Comparison of ENCODE assay signal across 20 cellular contexts in the genomic region with DNA sequence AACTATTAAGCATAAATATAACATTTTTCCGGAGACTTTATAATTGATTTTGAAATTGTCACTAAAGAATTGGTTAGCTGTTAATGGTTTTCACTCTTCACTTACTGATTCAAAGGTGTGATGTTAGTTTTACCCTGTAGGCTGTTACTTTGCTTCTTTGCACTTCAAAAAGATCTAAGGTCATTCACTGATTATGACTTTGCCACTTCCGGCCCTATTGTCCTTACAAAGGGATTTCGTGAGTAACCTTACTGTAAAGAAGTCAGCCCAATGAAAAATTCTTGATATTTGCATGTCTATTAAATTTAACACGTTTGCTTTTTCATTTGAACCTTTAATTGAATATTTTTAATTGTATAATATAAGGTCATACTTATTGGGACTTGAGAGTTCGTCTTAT.
"Had no signal": no experiment of that assay in that cellular context is flagged by ENCODE, and none has a peak within 500 bp of the region (broad histone marks: within the 10 kb centered on the region; RNA-seq: fewer than 3 reads in every experiment).

No MANE protein-coding gene starts in this region.

- H3K27me3 Mint-ChIP-seq: stimulated activated naive CD8-positive, alpha-beta T cell treated with anti-CD3 and anti-CD28 coated beads, Interleukin-15, Interleukin-2, amounts not matched to agents 100 ng/mL and 50 ng/mL, for 24 hours had no signal

- H3K4me3 ChIP-seq: body of pancreas, left lung, lung, ovary, prostate gland, tibial artery had no signal

- H3K27me3 ChIP-seq: body of pancreas, foreskin keratinocyte, left lung, neutrophil, ovary, tibial artery had no signal

- H3K27ac ChIP-seq: body of pancreas, left lung, neutrophil, ovary, prostate gland, tibial artery had no signal

- H3K4me1 Mint-ChIP-seq: activated naive CD4-positive, alpha-beta T cell treated with anti-CD3 and anti-CD28 coated beads, Interleukin-2, amount 50 U/mL, for 24 hours; natural killer cell had no signal

- ATAC-seq: body of pancreas, left lung, natural killer cell, WTC11 had no signal

- H3K36me3 Mint-ChIP-seq: activated naive CD4-positive, alpha-beta T cell treated with anti-CD3 and anti-CD28 coated beads, Interleukin-2, amount 50 U/mL, for 24 hours; natural killer cell; WTC11 had no signal

- DNase-seq: activated gamma-delta T cell treated with Interleukin-2 at 50 U/mL for 16 hours; activated T-cell treated with anti-CD3 and anti-CD28 coated beads, Interleukin-2, amount 50 U/mL, for 1 hour; anterior cingulate cortex; body of pancreas; effector CD4-positive, alpha-beta T cell; left lung; midbrain; natural killer cell; ovary; stimulated activated CD4-positive, alpha-beta T cell treated with anti-CD3 and anti-CD28 coated beads, Interleukin-4, amount 100 ng/mL, for 24 hours; substantia nigra; T-helper 9 cell; tibial artery had no signal

- H3K4me3 Mint-ChIP-seq: activated naive CD4-positive, alpha-beta T cell treated with anti-CD3 and anti-CD28 coated beads, Interleukin-2, amount 50 U/mL, for 24 hours; natural killer cell; stimulated activated naive CD8-positive, alpha-beta T cell treated with anti-CD3 and anti-CD28 coated beads, Interleukin-15, Interleukin-2, amounts not matched to agents 100 ng/mL and 50 ng/mL, for 24 hours; WTC11 had no signal

- H3K36me3 ChIP-seq: left lung, neutrophil, ovary, prostate gland, tibial artery had no signal

- H3K27ac Mint-ChIP-seq: activated naive CD4-positive, alpha-beta T cell treated with anti-CD3 and anti-CD28 coated beads, Interleukin-2, amount 50 U/mL, for 24 hours; natural killer cell; stimulated activated naive CD8-positive, alpha-beta T cell treated with anti-CD3 and anti-CD28 coated beads, Interleukin-15, Interleukin-2, amounts not matched to agents 100 ng/mL and 50 ng/mL, for 24 hours; WTC11 had no signal

- H3K4me1 ChIP-seq: body of pancreas, left lung, prostate gland had no signal

- H3K9me3 ChIP-seq: body of pancreas, left lung, neutrophil, ovary, prostate gland, tibial artery had no signal

- H3K9me3 Mint-ChIP-seq: activated naive CD4-positive, alpha-beta T cell treated with anti-CD3 and anti-CD28 coated beads, Interleukin-2, amount 50 U/mL, for 24 hours; natural killer cell; stimulated activated naive CD8-positive, alpha-beta T cell treated with anti-CD3 and anti-CD28 coated beads, Interleukin-15, Interleukin-2, amounts not matched to agents 100 ng/mL and 50 ng/mL, for 24 hours; WTC11 had no signal
